Comparison of ENCODE assay signal across 17 cellular contexts in the genomic region with DNA sequence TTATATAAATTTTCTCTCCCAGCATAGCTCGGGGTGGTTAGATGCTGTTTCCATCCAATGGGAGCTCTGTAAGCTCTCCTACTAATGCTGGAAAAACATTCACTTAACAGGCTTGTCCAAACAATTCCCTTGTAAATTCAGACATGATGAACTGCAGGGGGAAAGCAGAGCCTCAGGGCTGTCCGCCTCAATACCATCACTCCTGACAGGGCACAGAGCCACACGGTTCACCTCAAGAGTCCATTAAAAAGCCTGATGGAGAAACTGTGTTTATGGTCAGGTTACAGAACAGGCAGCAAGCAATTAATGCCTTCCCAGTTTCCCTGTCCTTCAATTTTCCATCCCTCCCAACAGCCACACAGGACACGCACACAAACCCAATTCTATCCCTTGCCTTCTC.
DNase-seq lines count a peak whose midpoint lies in the region; ATAC-seq lines count a peak whose summit lies in the region.
"Had no signal": no experiment of that assay in that cellular context is flagged by ENCODE, and none has a peak within 500 bp of the region (broad histone marks: within the 10 kb centered on the region; RNA-seq: fewer than 3 reads in every experiment).

No MANE protein-coding gene starts in this region.

- no peaks in the 10 kb centered on the region for H3K27me3 Mint-ChIP-seq in activated T-cell treated with anti-CD3 and anti-CD28 coated beads, Interleukin-2, amount 50 U/mL, for 72 hours (ENCODE audit: low read depth)

- H3K27ac Mint-ChIP-seq in activated T-cell treated with anti-CD3 and anti-CD28 coated beads, Interleukin-2, amount 50 U/mL, for 72 hours, result no peak overlapping the region

- peaks cover 5 to 11% of the 10 kb centered on the region in 2 donors for H3K9me3 Mint-ChIP-seq in activated T-cell treated with anti-CD3 and anti-CD28 coated beads, Interleukin-2, amount 50 U/mL, for 72 hours

- WGBS in aorta, 2 donors, result 79 to 85% methylated on average over 4 of the region's 4 CpGs

- H3K27ac ChIP-seq in aorta (ENCODE audit: low read depth in 1 of 2, low read length in 2 of 2), result no peak overlapping the region
- H3K27ac ChIP-seq: 22Rv1 had no signal

- no peak for ATAC-seq in activated T-cell treated with anti-CD3 and anti-CD28 coated beads, Interleukin-2, amount 50 U/mL, for 72 hours (replicated peaks in 1 of 2)
- ATAC-seq in aorta (ENCODE audit: low FRiP score), result no peak
- ATAC-seq: HepG2 had no signal

- no peaks in the 10 kb centered on the region for H3K4me1 ChIP-seq in aorta (ENCODE audit: control insufficient read depth in 1 of 2, insufficient read depth in 2 of 2, low read length in 2 of 2)

- no peaks in the 10 kb centered on the region for H3K36me3 Mint-ChIP-seq in activated T-cell treated with anti-CD3 and anti-CD28 coated beads, Interleukin-2, amount 50 U/mL, for 72 hours (ENCODE audit: insufficient read depth in 2 of 2)

- no peaks in the 10 kb centered on the region for H3K9me3 ChIP-seq in aorta (ENCODE audit: control insufficient read depth, low read length)

- no peak overlapping the region for H3K4me3 Mint-ChIP-seq in activated T-cell treated with anti-CD3 and anti-CD28 coated beads, Interleukin-2, amount 50 U/mL, for 72 hours

- H3K4me3 ChIP-seq in aorta (ENCODE audit: low read length in 2 of 2), result no peak overlapping the region

- H3K36me3 ChIP-seq in aorta (ENCODE audit: control insufficient read depth in 1 of 2, insufficient read depth in 2 of 2, low read length in 1 of 2), result no peaks in the 10 kb centered on the region

- DNase-seq in DMS79 treated with DMSO at 0.1 percent for 48 hours (lab: John Stamatoyannopoulos, UW), result peak; percentile 6
- no peak for DNase-seq in DMS79 (lab: John Stamatoyannopoulos, UW)
- peak; percentile 4 for DNase-seq in NCI-H69 (lab: John Stamatoyannopoulos, UW)
- DNase-seq in islet precursor cell, result peak; percentile 75
- DNase-seq in retina, result peak; percentile 57
- no peak for DNase-seq in activated T-cell treated with anti-CD3 and anti-CD28 coated beads, Interleukin-2, amount 50 U/mL, for 72 hours
- DNase-seq in aorta, result no peak
- DNase-seq: ACHN, DMS153, Karpas-422, NCI-H1092, NCI-H1436 treated with DMSO at 0.1 percent for 48 hours, NCI-H187 treated with DMSO at 0.1 percent for 48 hours, NCI-H2227 treated with DMSO at 0.1 percent for 48 hours, SIG-M5 had no signal

- no peaks in the 10 kb centered on the region for H3K4me1 Mint-ChIP-seq in activated T-cell treated with anti-CD3 and anti-CD28 coated beads, Interleukin-2, amount 50 U/mL, for 72 hours (ENCODE audit: low read depth)

- H3K27me3 ChIP-seq in aorta (ENCODE audit: control insufficient read depth in 1 of 2, insufficient read depth in 2 of 2, low read length in 1 of 2), result no peaks in the 10 kb centered on the region

- intact Hi-C loops in aorta (cut with DNase I), result no loop called here

Comparison
In these comparisons a context has a peak if more than half of its experiments do, and no peak if none do; other contexts are left out.
1. DNase-seq: peak in DMS79 treated with DMSO at 0.1 percent for 48 hours (single experiment), NCI-H69 (single experiment), islet precursor cell (single experiment) and retina (single experiment); none in DMS79 (single experiment), activated T-cell treated with anti-CD3 and anti-CD28 coated beads, Interleukin-2, amount 50 U/mL, for 72 hours (0 of 2) and aorta (0 of 2).